21 cellular contexts compared by ENCODE assay signal in the genomic region with DNA sequence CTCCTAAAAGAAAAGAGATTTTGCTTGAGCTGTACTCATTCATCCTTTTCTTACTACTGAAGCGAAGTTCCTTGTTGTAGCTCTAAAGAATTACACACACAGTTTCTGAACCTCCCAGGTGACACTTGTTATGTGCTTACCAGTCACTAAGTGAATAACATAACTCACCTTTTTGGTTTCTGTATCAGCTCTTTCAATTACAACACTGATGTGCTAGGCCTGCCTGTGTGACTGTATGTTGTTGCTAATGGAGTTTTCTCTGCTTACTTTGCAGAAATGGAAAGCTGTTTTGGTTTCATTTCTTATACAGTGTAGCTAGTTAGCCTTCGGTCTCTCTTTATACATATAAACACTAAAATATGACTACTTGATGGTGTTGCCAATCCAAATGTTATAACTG.
DNase-seq lines count a peak whose midpoint lies in the region; ATAC-seq and TF ChIP-seq lines count a peak whose summit lies in the region.
"Had no signal": no experiment of that assay in that cellular context is flagged by ENCODE, and none has a peak within 500 bp of the region (broad histone marks: within the 10 kb centered on the region; RNA-seq: fewer than 3 reads in every experiment).

No MANE protein-coding gene starts in this region.

- CTCF ChIA-PET in OCI-LY7 (lab: Charles Lee; ENCODE audit: unreplicated experiment): no interaction called here

- no peak for DNase-seq in stimulated activated naive CD4-positive, alpha-beta T cell treated with Interleukin-2 at 50 U/mL for 16 hours (lab: John Stamatoyannopoulos, UW)
- DNase-seq in OCI-LY7 (ENCODE audit: low spot score): no peak
- DNase-seq: activated CD4-positive, alpha-beta T cell treated with anti-CD3 and anti-CD28 coated beads, Interleukin-2, amount 50 U/mL, for 1 hour; Caco-2; GF-D8; immature natural killer cell; NCI-H1105; NCI-H226; pancreas; Peyer's patch; stimulated activated CD8-positive, alpha-beta memory T cell treated with anti-CD3 and anti-CD28 coated beads, Interleukin-4, amount 100 ng/mL, for 48 hours; T-helper 2 cell; upper lobe of left lung had no signal

- H3K79me2 ChIP-seq in ACC112 (ENCODE audit: control insufficient read depth, insufficient read depth, low read length, unreplicated experiment): no peaks in the 10 kb centered on the region
- H3K79me2 ChIP-seq in KMS-11 (ENCODE audit: insufficient read depth, low read depth): no peaks in the 10 kb centered on the region
- no peaks in the 10 kb centered on the region for H3K79me2 ChIP-seq in OCI-LY7 (ENCODE audit: insufficient read depth, low read depth, low read length)

- no peaks in the 10 kb centered on the region for H3K4me1 Mint-ChIP-seq in stimulated activated memory B cell treated with anti-CD40 and anti-IgM and Interleukin-4, amounts not matched to agents 10 μg/mL and 1 μg/mL and 100 μg/mL, for 72 hours
- H3K4me1 Mint-ChIP-seq: immature natural killer cell had no signal

- peaks cover 6% of the 10 kb centered on the region for H3K4me1 ChIP-seq in ACC112 (ENCODE audit: control insufficient read depth, insufficient read depth, low read length, unreplicated experiment)
- H3K4me1 ChIP-seq in KMS-11 (ENCODE audit: low read depth, poor library complexity, severe bottlenecking): peaks cover 17% of the 10 kb centered on the region
- no peaks in the 10 kb centered on the region for H3K4me1 ChIP-seq in OCI-LY7 (ENCODE audit: insufficient read depth, low read length, poor library complexity, severe bottlenecking)
- H3K4me1 ChIP-seq: A549, Caco-2, pancreas, Peyer's patch, upper lobe of left lung had no signal

- no peaks in the 10 kb centered on the region for H3K9me3 ChIP-seq in OCI-LY7 (ENCODE audit: low read length)
- H3K9me3 ChIP-seq: A549, Caco-2, pancreas, Peyer's patch, upper lobe of left lung had no signal

- no peak overlapping the region for H3K27ac ChIP-seq in ACC112 (ENCODE audit: low read depth, low read length)
- H3K27ac ChIP-seq in KMS-11: peak overlapping the region; percentile 72
- H3K27ac ChIP-seq in OCI-LY7 (ENCODE audit: low read depth, low read length, poor library complexity, severe bottlenecking): no peak overlapping the region
- H3K27ac ChIP-seq: A549, pancreas, Peyer's patch, upper lobe of left lung had no signal

- H3K27me3 ChIP-seq in ACC112 (ENCODE audit: insufficient read depth, low read length) (no peaks in the 10 kb centered on the region), KMS-11 (ENCODE audit: insufficient read depth, low read depth) (no peaks in the 10 kb centered on the region)
- H3K27me3 ChIP-seq: pancreas, Peyer's patch, upper lobe of left lung had no signal

- no peaks in the 10 kb centered on the region for H3K36me3 Mint-ChIP-seq in stimulated activated memory B cell treated with anti-CD40 and anti-IgM and Interleukin-4, amounts not matched to agents 10 μg/mL and 1 μg/mL and 100 μg/mL, for 72 hours

- H3K9me2 ChIP-seq in OCI-LY7 (ENCODE audit: insufficient read depth, low read length): no peaks in the 10 kb centered on the region

- H4K20me1 ChIP-seq in KMS-11 (ENCODE audit: insufficient read depth) (no peaks in the 10 kb centered on the region), OCI-LY7 (ENCODE audit: insufficient read depth, low read length) (no peaks in the 10 kb centered on the region)

- BruUV-seq in OCI-LY7 (replicated peaks; lab: Mats Ljungman, UMichigan): no TSS peak

- H2AFZ ChIP-seq in ACC112 (ENCODE audit: low read length, unreplicated experiment) (peak overlapping the region; percentile 93), KMS-11 (ENCODE audit: low read depth) (peak overlapping the region; percentile 27), OCI-LY7 (ENCODE audit: low read length) (no peak overlapping the region)

- H3K4me2 ChIP-seq in KMS-11: peak overlapping the region; percentile 71
- H3K4me2 ChIP-seq in OCI-LY7 (ENCODE audit: low read length): no peak overlapping the region
- H3K4me2 ChIP-seq: A549 had no signal

- intact Hi-C loops in OCI-LY7 (cut with micrococcal nuclease; ENCODE audit: unreplicated experiment): no loop called here

- no peaks in the 10 kb centered on the region for H3K36me3 ChIP-seq in ACC112 (ENCODE audit: insufficient read depth, low read length)
- no peaks in the 10 kb centered on the region for H3K36me3 ChIP-seq in KMS-11 (ENCODE audit: insufficient read depth)
- no peaks in the 10 kb centered on the region for H3K36me3 ChIP-seq in OCI-LY7 (ENCODE audit: insufficient read depth, low read length)
- H3K36me3 ChIP-seq: pancreas, Peyer's patch, upper lobe of left lung had no signal

- H3K4me3 Mint-ChIP-seq in stimulated activated memory B cell treated with anti-CD40 and anti-IgM and Interleukin-4, amounts not matched to agents 10 μg/mL and 1 μg/mL and 100 μg/mL, for 72 hours: no peak overlapping the region
- H3K4me3 Mint-ChIP-seq: immature natural killer cell had no signal

- peak overlapping the region; percentile 61 for H3K4me3 ChIP-seq in ACC112 (ENCODE audit: low read depth, low read length)
- no peak overlapping the region for H3K4me3 ChIP-seq in KMS-11 (IDR thresholded peaks at IDR 0.05; ENCODE audit: insufficient read depth, low read depth, low read length)
- no peak overlapping the region for H3K4me3 ChIP-seq in OCI-LY7 (ENCODE audit: low read depth, low read length, poor library complexity, severe bottlenecking)
- H3K4me3 ChIP-seq: A549, pancreas, Peyer's patch, upper lobe of left lung had no signal

- H3K9me3 Mint-ChIP-seq in stimulated activated memory B cell treated with anti-CD40 and anti-IgM and Interleukin-4, amounts not matched to agents 10 μg/mL and 1 μg/mL and 100 μg/mL, for 72 hours: peaks cover 2% of the 10 kb centered on the region

- peak overlapping the region; percentile 20; the same call in 1 of the 2 replicates for H3K9ac ChIP-seq in KMS-11

- POLR2A ChIA-PET in OCI-LY7 (lab: Charles Lee): no interaction called here

- ATAC-seq in GM19023 (IDR thresholded peaks at IDR 0.05; ENCODE audit: unreplicated experiment) (peak; percentile 73), HG02798 (IDR thresholded peaks at IDR 0.05; ENCODE audit: poor library complexity, unreplicated experiment) (peak; percentile 82), HG03442 (IDR thresholded peaks at IDR 0.05; ENCODE audit: unreplicated experiment) (no peak)
- no peak for ATAC-seq in stimulated activated memory B cell treated with anti-CD40 and anti-IgM and Interleukin-4, amounts not matched to agents 10 μg/mL and 1 μg/mL and 100 μg/mL, for 72 hours
- ATAC-seq: A549, pancreas had no signal

- H3K27me3 Mint-ChIP-seq in stimulated activated memory B cell treated with anti-CD40 and anti-IgM and Interleukin-4, amounts not matched to agents 10 μg/mL and 1 μg/mL and 100 μg/mL, for 72 hours: no peaks in the 10 kb centered on the region

- H3K27ac Mint-ChIP-seq in stimulated activated memory B cell treated with anti-CD40 and anti-IgM and Interleukin-4, amounts not matched to agents 10 μg/mL and 1 μg/mL and 100 μg/mL, for 72 hours: no peak overlapping the region
- H3K27ac Mint-ChIP-seq: activated T-helper 2 cell treated with anti-CD3 and anti-CD28 coated beads, Interferon-gamma antibody, Interleukin-2, Interleukin-4, amounts not matched to agents 10 μg/mL and 5 μg/mL and 100 μg/mL, durations not matched to agents 14 hours and 24 hours and 36 hours; immature natural killer cell had no signal

- TF ChIP-seq CTCF in KMS-11 (conservative IDR thresholded peaks at IDR 0.05; ENCODE audit: low read depth, low read length) (no peak), OCI-LY7 (conservative IDR thresholded peaks at IDR 0.05; ENCODE audit: low read length) (no peak)

Comparison
In these comparisons a context has a peak if more than half of its experiments do, and no peak if none do; other contexts are left out.
1. ATAC-seq: peak in GM19023 (single experiment) and HG02798 (single experiment); none in HG03442 (single experiment) and stimulated activated memory B cell treated with anti-CD40 and anti-IgM and Interleukin-4, amounts not matched to agents 10 μg/mL and 1 μg/mL and 100 μg/mL, for 72 hours (single experiment).